ENCODE assay signal across 19 cellular contexts in the genomic region with DNA sequence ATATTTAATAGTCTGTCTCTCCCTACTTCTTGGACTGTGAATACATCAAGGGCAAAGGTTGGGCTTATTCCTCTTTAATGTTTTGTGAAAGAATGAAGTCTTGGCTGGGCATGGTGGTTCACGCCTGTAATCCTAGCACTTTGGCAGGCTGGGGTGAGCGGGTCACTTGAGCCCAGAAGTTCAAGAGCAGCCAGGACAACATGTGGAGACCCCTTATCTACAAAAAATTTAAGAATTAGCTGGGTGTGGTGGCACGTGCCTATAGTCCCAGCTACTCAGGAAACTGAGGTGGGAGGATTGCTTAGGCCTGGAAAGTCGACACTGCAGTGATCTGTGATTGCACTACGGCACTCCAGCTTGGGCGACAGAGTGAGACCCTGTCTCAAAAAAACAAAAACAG. TPM values are rescaled to one million over a fixed set of nuclear protein-coding genes. Genes with fewer than 3 reads are reported as not detected.
A peak's percentile ranks its signal among the peaks of the same experiment; 100 is the strongest.
DNase-seq lines count a peak whose midpoint lies in the region; ATAC-seq, FAIRE-seq and TF ChIP-seq lines count a peak whose summit lies in the region.
"Had no signal": no experiment of that assay in that cellular context is flagged by ENCODE, and none has a peak within 500 bp of the region (broad histone marks: within the 10 kb centered on the region; RNA-seq: fewer than 3 reads in every experiment).

No MANE protein-coding gene starts in this region.

- BruUV-seq in HepG2 (replicated peaks; lab: Mats Ljungman, UMichigan): no TSS peak

- intact Hi-C loops in colonic mucosa (cut with DNase I): no loop called here
- intact Hi-C loops in HepG2 (cut with micrococcal nuclease; ENCODE audit: unreplicated experiment): no loop called here

- no peak overlapping the region for H3K9ac ChIP-seq in colonic mucosa (ENCODE audit: low read depth in 2 of 2, low read length in 2 of 2)
- peak overlapping the region; percentile 64; the same call in 1 of the 2 replicates for H3K9ac ChIP-seq in HepG2 (ENCODE audit: insufficient read depth, low read depth, low read length)

- no peak for DNase-seq in cardiac muscle cell (ENCODE audit: low read depth in 1 of 2, low spot score in 1 of 2)
- DNase-seq in right atrium auricular region (ENCODE audit: low spot score): no peak
- DNase-seq in colonic mucosa: no peak
- no peak for DNase-seq in HepG2 (ENCODE audit: low spot score)
- DNase-seq in type B pancreatic cell (ENCODE audit: extremely low spot score, unreplicated experiment): no peak
- DNase-seq in AG20443 (ENCODE audit: low spot score): no peak
- DNase-seq in urothelium cell line (ENCODE audit: low spot score): no peak
- no peak for DNase-seq in NCI-H2107 (lab: John Stamatoyannopoulos, UW)
- DNase-seq: 8988T; Calu3; CD4-positive, alpha-beta T cell; KG1; NCI-H1694 treated with DMSO at 0.1 percent for 48 hours; NCI-H2227 treated with DMSO at 0.1 percent for 48 hours; NCI-H510A treated with DMSO at 0.1 percent for 48 hours; NCI-H774; SHP77 treated with DMSO at 0.1 percent for 48 hours had no signal

- H3K9me3 Mint-ChIP-seq in type B pancreatic cell: no peaks in the 10 kb centered on the region
- H3K9me3 Mint-ChIP-seq: CD4-positive, alpha-beta T cell had no signal

- H3K4me1 ChIP-seq in cardiac muscle cell (ENCODE audit: low read depth): no peaks in the 10 kb centered on the region
- peaks cover 0 to 19% of the 10 kb centered on the region in 2 donors for H3K4me1 ChIP-seq in right atrium auricular region
- H3K4me1 ChIP-seq in colonic mucosa: peaks cover 7% of the 10 kb centered on the region
- peaks cover 63% of the 10 kb centered on the region for H3K4me1 ChIP-seq in HepG2 (ENCODE audit: insufficient read depth, low read length)

- H2AFZ ChIP-seq in HepG2 (ENCODE audit: low read length): no peak overlapping the region

- no peaks in the 10 kb centered on the region for H4K20me1 ChIP-seq in HepG2 (ENCODE audit: insufficient read depth, low read length)

- H3K27ac ChIP-seq in cardiac muscle cell (peak overlapping the region; percentile 0), right atrium auricular region (no peak overlapping the region), colonic mucosa (peak overlapping the region; percentile 13), HepG2 (ENCODE audit: extremely low read length, insufficient read depth, low read length) (peak overlapping the region; percentile 92)

- WGBS in HepG2 (ENCODE audit: low lambda C conversion rate): 71% methylated on average over 3 of the region's 6 CpGs

- POLR2A ChIA-PET in HepG2 (lab: Yijun Ruan, JAX): interaction anchor here (0.5 to 2.2 kb wide), 8 partner anchors 11 to 153 kb away, joined by 3 to 24 read pairs (median 4); partner anchors contain the start of genes RNF121 and XNDC1N

- TF ChIP-seq EP300 in HepG2 (IDR thresholded peaks at IDR 0.05; ENCODE audit: low read depth in 2 of 2, low read length in 2 of 2): no peak
- no peak for TF ChIP-seq EP300 in HepG2 (CRISPR knock-in tag; IDR thresholded peaks at IDR 0.05; ENCODE audit: borderline replicate concordance)

- H3K79me2 ChIP-seq in HepG2 (ENCODE audit: insufficient read depth, low read length): peaks cover 70% of the 10 kb centered on the region

- no peak overlapping the region for H3K4me3 ChIP-seq in cardiac muscle cell
- H3K4me3 ChIP-seq in right atrium auricular region: no peak overlapping the region
- H3K4me3 ChIP-seq in colonic mucosa: no peak overlapping the region
- no peak overlapping the region; a peak in 1 of 6 replicates for H3K4me3 ChIP-seq in HepG2 (replicated peaks in 1 of 3; ENCODE audit: insufficient read depth in 1 of 3, low read depth in 2 of 3, low read length in 3 of 3)
- H3K4me3 ChIP-seq: GM12878 had no signal

- FAIRE-seq in HepG2 (lab: Jason Lieb, UNC): no peak
- no peak for FAIRE-seq in urothelium cell line (lab: Jason Lieb, UNC)
- FAIRE-seq: GM12878, H1 had no signal

- in situ Hi-C loops in HepG2 (cut with HindIII; ENCODE audit: extremely low pct_ligation_motif_present, low pct_unique_long_range_greater_than_20kb): no loop called here

- no peak for TF ChIP-seq POLR2A in HepG2 (IDR thresholded peaks at IDR 0.05; ENCODE audit: insufficient read depth in 1 of 2, low read depth in 2 of 2, low read length in 2 of 2)

- peak overlapping the region; percentile 69 for H3K4me2 ChIP-seq in HepG2 (ENCODE audit: low read depth, low read length)

- no peaks in the 10 kb centered on the region for H3K27me3 Mint-ChIP-seq in type B pancreatic cell
- H3K27me3 Mint-ChIP-seq: CD4-positive, alpha-beta T cell had no signal

- TF ChIP-seq RAD21 in HepG2 (CRISPR knock-in tag; IDR thresholded peaks at IDR 0.05): no peak

- H3K4me3 Mint-ChIP-seq in type B pancreatic cell: no peak overlapping the region
- H3K4me3 Mint-ChIP-seq: CD4-positive, alpha-beta T cell had no signal

- H3K9me3 ChIP-seq in cardiac muscle cell (ENCODE audit: low read depth) (no peaks in the 10 kb centered on the region), right atrium auricular region (no peaks in the 10 kb centered on the region), colonic mucosa (no peaks in the 10 kb centered on the region), HepG2 (ENCODE audit: low read length) (no peaks in the 10 kb centered on the region)

- peaks cover 7% of the 10 kb centered on the region for H3K36me3 Mint-ChIP-seq in type B pancreatic cell

- peak overlapping the region; percentile 24 for H3K27ac Mint-ChIP-seq in type B pancreatic cell
- H3K27ac Mint-ChIP-seq: CD4-positive, alpha-beta T cell had no signal

- H3K4me1 Mint-ChIP-seq in type B pancreatic cell (ENCODE audit: unreplicated experiment): peaks cover 18% of the 10 kb centered on the region

- ATAC-seq in HepG2: no peak

- TF ChIP-seq CTCF in cardiac muscle cell (IDR thresholded peaks at IDR 0.05; ENCODE audit: low read depth, low read length) (no peak), right atrium auricular region (IDR thresholded peaks at IDR 0.05) (no peak), colonic mucosa (IDR thresholded peaks at IDR 0.05) (no peak), HepG2 (CRISPR knock-in tag; IDR thresholded peaks at IDR 0.05) (no peak), type B pancreatic cell (conservative IDR thresholded peaks at IDR 0.05) (no peak)

- H3K27me3 ChIP-seq in cardiac muscle cell: no peaks in the 10 kb centered on the region
- no peaks in the 10 kb centered on the region for H3K27me3 ChIP-seq in right atrium auricular region
- H3K27me3 ChIP-seq in colonic mucosa: no peaks in the 10 kb centered on the region
- H3K27me3 ChIP-seq in HepG2 (ENCODE audit: control insufficient read depth in 1 of 2, insufficient read depth in 2 of 2, low read length in 2 of 2): no peaks in the 10 kb centered on the region

- CTCF ChIA-PET in HepG2 (lab: Yijun Ruan, JAX; ENCODE audit: low intra/inter-chr PET ratio, low total read pairs): no interaction called here

- no peaks in the 10 kb centered on the region for H3K36me3 ChIP-seq in cardiac muscle cell
- H3K36me3 ChIP-seq in right atrium auricular region: no peaks in the 10 kb centered on the region
- no peaks in the 10 kb centered on the region for H3K36me3 ChIP-seq in colonic mucosa
- peaks cover 0 to 2% of the 10 kb centered on the region in 2 experiments; a peak in 1 of 5 replicates for H3K36me3 ChIP-seq in HepG2 (replicated peaks in 1 of 2; ENCODE audit: control insufficient read depth in 1 of 2, insufficient read depth in 2 of 2, low read length in 2 of 2)

RNA-seq across cellular contexts. Expression of gene RNF121, which starts 20.2 kb away (rescaled TPM):
- total RNA-seq in cardiac muscle cell (27.7 and 28.6 TPM in 2 replicates), right atrium auricular region (10 to 100 TPM; 21.6 to 25.8 TPM), colonic mucosa (10 to 100 TPM; 28.6 to 43.0 TPM), HepG2 (2016; rRNA removed; fragmentation: Illumina TruSeq; extraction: Trizol) (18.9 and 28.6 TPM in 2 replicates), type B pancreatic cell (ENCODE audit: low replicate concordance) (44.3 and 49.7 TPM in 2 replicates)
- polyA plus RNA-seq in cardiac muscle cell (16.2 and 16.8 TPM in 2 replicates), HepG2 (2011; rRNA removed) (41.9 and 44.3 TPM in 2 replicates)
- 8.5 and 9.6 TPM in 2 replicates for total RNA-seq in HepG2 (2016; cell fraction: cytosol; rRNA removed; fragmentation: Illumina TruSeq; extraction: Trizol; ENCODE audit: low read depth)
- 16.8 and 27.6 TPM in 2 replicates for total RNA-seq in HepG2 (2016; cell fraction: insoluble cytoplasmic fraction; rRNA removed; fragmentation: Illumina TruSeq; extraction: Trizol)
- total RNA-seq in HepG2 (2016; cell fraction: membrane; rRNA removed; fragmentation: Illumina TruSeq; extraction: Trizol): 14.5 and 17.2 TPM in 2 replicates
- total RNA-seq in HepG2 (2016; cell fraction: nucleus; rRNA removed; fragmentation: Illumina TruSeq; extraction: Trizol): 42.0 and 47.9 TPM in 2 replicates
- 25.0 and 29.9 TPM in 2 replicates for polyA plus RNA-seq in HepG2 (2011; cell fraction: cytosol; rRNA removed)
- polyA plus RNA-seq in HepG2 (2011; cell fraction: nucleus; rRNA removed): 100 and 122 TPM in 2 replicates
- polyA plus RNA-seq in HepG2 (2012): 30.5 and 30.7 TPM in 2 replicates
- 6.6 and 7.8 TPM in 2 replicates for polyA plus RNA-seq in HepG2 (2016; cell fraction: cytosol; fragmentation: Illumina TruSeq; extraction: Trizol; ENCODE audit: low read depth)
- polyA plus RNA-seq in HepG2 (2016; cell fraction: insoluble cytoplasmic fraction; fragmentation: Illumina TruSeq; extraction: Trizol; ENCODE audit: low read depth): 16.9 and 18.4 TPM in 2 replicates
- 12.1 and 14.4 TPM in 2 replicates for polyA plus RNA-seq in HepG2 (2016; cell fraction: membrane; fragmentation: Illumina TruSeq; extraction: Trizol; ENCODE audit: low read depth)
- 57.4 and 74.3 TPM in 2 replicates for polyA plus RNA-seq in HepG2 (2016; cell fraction: nucleus; fragmentation: Illumina TruSeq; extraction: Trizol; ENCODE audit: insufficient read depth, low read depth)
- polyA minus RNA-seq in HepG2 (2011; rRNA and poly(A)+ RNA removed; ENCODE audit: low replicate concordance): 76.8 and 102 TPM in 2 replicates
- polyA minus RNA-seq in HepG2 (2011; cell fraction: cytosol; rRNA and poly(A)+ RNA removed): 13.9 and 20.8 TPM in 2 replicates
- 80.1 TPM in 2 replicates for polyA minus RNA-seq in HepG2 (2011; cell fraction: nucleus; rRNA and poly(A)+ RNA removed)

RNA-seq across cellular contexts. Expression of gene XNDC1N, which starts 20.6 kb away (rescaled TPM):
- total RNA-seq in cardiac muscle cell: 8.0 and 8.8 TPM in 2 replicates
- polyA plus RNA-seq in cardiac muscle cell: 6.3 and 7.9 TPM in 2 replicates
- 1 to 10 TPM; 1.4 to 1.5 TPM for total RNA-seq in right atrium auricular region
- total RNA-seq in colonic mucosa: 10 to 100 TPM in 1 of 2 donors, 1 to 10 TPM in 1; 7.9 to 13.3 TPM
- total RNA-seq in HepG2 (2016; rRNA removed; fragmentation: Illumina TruSeq; extraction: Trizol): 6.3 and 7.5 TPM in 2 replicates
- total RNA-seq in HepG2 (2016; cell fraction: cytosol; rRNA removed; fragmentation: Illumina TruSeq; extraction: Trizol; ENCODE audit: low read depth): 3.3 and 3.9 TPM in 2 replicates
- total RNA-seq in HepG2 (2016; cell fraction: insoluble cytoplasmic fraction; rRNA removed; fragmentation: Illumina TruSeq; extraction: Trizol): 6.2 and 8.6 TPM in 2 replicates
- total RNA-seq in HepG2 (2016; cell fraction: membrane; rRNA removed; fragmentation: Illumina TruSeq; extraction: Trizol): 2.8 and 3.2 TPM in 2 replicates
- total RNA-seq in HepG2 (2016; cell fraction: nucleus; rRNA removed; fragmentation: Illumina TruSeq; extraction: Trizol): 26.2 and 30.4 TPM in 2 replicates
- 2.7 and 3.4 TPM in 2 replicates for polyA plus RNA-seq in HepG2 (2011; rRNA removed)
- polyA plus RNA-seq in HepG2 (2011; cell fraction: cytosol; rRNA removed): 1.9 and 2.0 TPM in 2 replicates
- polyA plus RNA-seq in HepG2 (2011; cell fraction: nucleus; rRNA removed): 9.8 and 10.5 TPM in 2 replicates
- polyA plus RNA-seq in HepG2 (2012): 1.8 and 3.0 TPM in 2 replicates
- polyA plus RNA-seq in HepG2 (2016; cell fraction: cytosol; fragmentation: Illumina TruSeq; extraction: Trizol; ENCODE audit: low read depth): 0.81 and 1.0 TPM in 2 replicates
- 3.4 and 3.6 TPM in 2 replicates for polyA plus RNA-seq in HepG2 (2016; cell fraction: insoluble cytoplasmic fraction; fragmentation: Illumina TruSeq; extraction: Trizol; ENCODE audit: low read depth)
- polyA plus RNA-seq in HepG2 (2016; cell fraction: membrane; fragmentation: Illumina TruSeq; extraction: Trizol; ENCODE audit: low read depth): 0.71 and 2.2 TPM in 2 replicates
- polyA plus RNA-seq in HepG2 (2016; cell fraction: nucleus; fragmentation: Illumina TruSeq; extraction: Trizol; ENCODE audit: insufficient read depth, low read depth): 7.4 and 7.6 TPM in 2 replicates
- 11.7 and 28.4 TPM in 2 replicates for polyA minus RNA-seq in HepG2 (2011; rRNA and poly(A)+ RNA removed; ENCODE audit: low replicate concordance)
- 2.0 and 3.7 TPM in 2 replicates for polyA minus RNA-seq in HepG2 (2011; cell fraction: cytosol; rRNA and poly(A)+ RNA removed)
- polyA minus RNA-seq in HepG2 (2011; cell fraction: nucleus; rRNA and poly(A)+ RNA removed): 40.4 and 41.6 TPM in 2 replicates
- 9.7 and 15.6 TPM in 2 replicates for total RNA-seq in type B pancreatic cell (ENCODE audit: low replicate concordance)

RNA-seq across cellular contexts. Expression of gene IL18BP, which starts 49.7 kb away (rescaled TPM):
- total RNA-seq in cardiac muscle cell (3.5 and 7.3 TPM in 2 replicates), right atrium auricular region (1 to 10 TPM in 1 of 2 donors, under 1 TPM in 1; 0.59 to 3.0 TPM), colonic mucosa (1 to 10 TPM; 5.6 to 9.0 TPM), HepG2 (2016; rRNA removed; fragmentation: Illumina TruSeq; extraction: Trizol) (1.0 and 4.1 TPM in 2 replicates), type B pancreatic cell (ENCODE audit: low replicate concordance) (10.6 and 15.7 TPM in 2 replicates)
- polyA plus RNA-seq in cardiac muscle cell (1.2 and 2.8 TPM in 2 replicates), HepG2 (2011; rRNA removed) (12.6 and 12.8 TPM in 2 replicates)
- 0.40 and 0.44 TPM in 2 replicates for total RNA-seq in HepG2 (2016; cell fraction: cytosol; rRNA removed; fragmentation: Illumina TruSeq; extraction: Trizol; ENCODE audit: low read depth)
- total RNA-seq in HepG2 (2016; cell fraction: insoluble cytoplasmic fraction; rRNA removed; fragmentation: Illumina TruSeq; extraction: Trizol): 0.56 and 5.0 TPM in 2 replicates
- total RNA-seq in HepG2 (2016; cell fraction: membrane; rRNA removed; fragmentation: Illumina TruSeq; extraction: Trizol): 0.83 and 0.93 TPM in 2 replicates
- 9.0 and 13.2 TPM in 2 replicates for total RNA-seq in HepG2 (2016; cell fraction: nucleus; rRNA removed; fragmentation: Illumina TruSeq; extraction: Trizol)
- 2.0 and 3.4 TPM in 2 replicates for polyA plus RNA-seq in HepG2 (2011; cell fraction: cytosol; rRNA removed)
- polyA plus RNA-seq in HepG2 (2011; cell fraction: nucleus; rRNA removed): 74.1 and 107 TPM in 2 replicates
- polyA plus RNA-seq in HepG2 (2012): 6.4 and 9.6 TPM in 2 replicates
- polyA plus RNA-seq in HepG2 (2016; cell fraction: cytosol; fragmentation: Illumina TruSeq; extraction: Trizol; ENCODE audit: low read depth): 0.65 and 0.94 TPM in 2 replicates
- 0.89 and 1.3 TPM in 2 replicates for polyA plus RNA-seq in HepG2 (2016; cell fraction: insoluble cytoplasmic fraction; fragmentation: Illumina TruSeq; extraction: Trizol; ENCODE audit: low read depth)
- polyA plus RNA-seq in HepG2 (2016; cell fraction: membrane; fragmentation: Illumina TruSeq; extraction: Trizol; ENCODE audit: low read depth): 1.1 and 1.4 TPM in 2 replicates
- 40.3 and 43.0 TPM in 2 replicates for polyA plus RNA-seq in HepG2 (2016; cell fraction: nucleus; fragmentation: Illumina TruSeq; extraction: Trizol; ENCODE audit: insufficient read depth, low read depth)
- 13.0 and 17.5 TPM in 2 replicates for polyA minus RNA-seq in HepG2 (2011; rRNA and poly(A)+ RNA removed; ENCODE audit: low replicate concordance)
- polyA minus RNA-seq in HepG2 (2011; cell fraction: cytosol; rRNA and poly(A)+ RNA removed): 1.2 and 1.4 TPM in 2 replicates
- 18.8 and 20.0 TPM in 2 replicates for polyA minus RNA-seq in HepG2 (2011; cell fraction: nucleus; rRNA and poly(A)+ RNA removed)

Comparison
In these comparisons a context has a peak if more than half of its experiments do, and no peak if none do; other contexts are left out.
1. H3K27ac ChIP-seq: peak in cardiac muscle cell (single experiment), colonic mucosa (single experiment) and HepG2 (single experiment); none in right atrium auricular region (0 of 2).